2 cellular contexts compared by ENCODE assay signal in the genomic region with DNA sequence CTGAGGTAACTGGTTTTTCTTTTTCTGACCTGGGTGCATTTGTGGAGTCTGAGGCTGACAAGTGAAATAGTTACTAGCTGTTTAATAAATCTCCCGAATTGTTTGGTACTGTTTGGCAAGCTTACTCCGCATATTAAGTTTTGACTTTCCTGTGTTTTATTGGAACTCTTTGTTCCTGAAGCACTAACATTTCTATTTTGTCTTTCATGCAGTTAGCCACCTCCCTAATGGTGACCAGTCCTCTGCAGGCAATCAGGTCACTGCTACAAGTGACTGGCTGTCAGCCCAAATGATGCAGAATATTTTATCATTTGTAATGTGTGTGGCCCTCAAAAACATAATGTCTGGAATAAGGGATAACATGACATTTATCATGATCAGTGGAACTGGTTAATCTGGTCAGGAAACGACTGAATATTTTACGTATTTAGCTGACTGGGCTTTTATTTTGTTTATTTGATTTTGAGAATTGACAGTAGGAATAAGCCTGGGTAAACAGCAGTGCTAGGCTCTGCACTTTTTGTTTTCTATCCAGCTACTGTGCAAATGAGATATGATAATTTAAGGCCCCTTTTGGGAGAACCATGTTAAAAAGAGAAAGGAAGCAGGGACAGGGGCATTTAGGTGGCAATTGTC.
TF ChIP-seq lines count a peak whose summit lies in the region.

No MANE protein-coding gene starts in this region.

TF ChIP-seq in IMR-90, 13 proteins besides CTCF, POLR2A, EP300 and RAD21:
- peak; percentile 84 for TF ChIP-seq MAFK (IDR thresholded peaks at IDR 0.05; ENCODE audit: low read depth, low read length)
- no peak for TF ChIP-seq MAZ (IDR thresholded peaks at IDR 0.05; ENCODE audit: borderline replicate concordance, low read depth, low read length)

TF ChIP-seq in H1, 55 proteins besides CTCF, POLR2A, EP300 and RAD21:
- peak; percentile 23; the same call in 1 of the 2 replicates for TF ChIP-seq MAFK (IDR thresholded peaks at IDR 0.05; ENCODE audit: low read depth, low read length)
- no peak for TF ChIP-seq TAF7 (optimal IDR thresholded peaks at IDR 0.05; ENCODE audit: borderline replicate concordance, low read depth, low read length)
- TF ChIP-seq JUN (IDR thresholded peaks at IDR 0.05; ENCODE audit: low read depth, low read length): no peak
